ENCODE assay signal across 12 cellular contexts in genomic region chr2:160279813-160280465, GRCh38.
DNase-seq lines count a peak whose midpoint lies in the region; ATAC-seq, FAIRE-seq and TF ChIP-seq lines count a peak whose summit lies in the region.
"Had no signal": no experiment of that assay in that cellular context is flagged by ENCODE, and none has a peak within 500 bp of the region (broad histone marks: within the 10 kb centered on the region; RNA-seq: fewer than 3 reads in every experiment).

No MANE protein-coding gene starts in this region.

- no peaks in the 10 kb centered on the region for H3K9me1 ChIP-seq in keratinocyte (ENCODE audit: control insufficient read depth, extremely low read depth, insufficient read depth, low read length)

- no peak overlapping the region for H2AFZ ChIP-seq in keratinocyte (ENCODE audit: control insufficient read depth, low read length)

- ATAC-seq in A549 (peak in 1 of 2 experiments; percentile 12; a peak in 1 of 6 replicates), HG02798 (IDR thresholded peaks at IDR 0.05; ENCODE audit: poor library complexity, unreplicated experiment) (no peak)
- ATAC-seq: GM12878; K562; stimulated activated naive B cell treated with anti-CD40 and anti-IgM and Interleukin-4, amounts not matched to agents 10 μg/mL and 1 μg/mL and 100 μg/mL, for 72 hours had no signal

- 76% methylated on average over 5 of the region's 5 CpGs for WGBS in A549 (ENCODE audit: missing lambda C conversion rate)

- H3K36me3 Mint-ChIP-seq in activated naive CD8-positive, alpha-beta T cell treated with anti-CD3 and anti-CD28 coated beads for 36 hours, result peaks cover 17% of the 10 kb centered on the region

- peaks cover 17% of the 10 kb centered on the region for H3K4me1 Mint-ChIP-seq in activated naive CD8-positive, alpha-beta T cell treated with anti-CD3 and anti-CD28 coated beads for 36 hours
- H3K4me1 Mint-ChIP-seq: stimulated activated naive B cell treated with anti-CD40 and anti-IgM and Interleukin-4, amounts not matched to agents 10 μg/mL and 1 μg/mL and 100 μg/mL, for 72 hours had no signal

- H4K20me1 ChIP-seq in keratinocyte (ENCODE audit: control insufficient read depth, extremely low read depth, insufficient read depth, low read length), result no peaks in the 10 kb centered on the region

- H3K9me3 Mint-ChIP-seq in activated naive CD8-positive, alpha-beta T cell treated with anti-CD3 and anti-CD28 coated beads for 36 hours, result no peaks in the 10 kb centered on the region
- H3K9me3 Mint-ChIP-seq: stimulated activated naive B cell treated with anti-CD40 and anti-IgM and Interleukin-4, amounts not matched to agents 10 μg/mL and 1 μg/mL and 100 μg/mL, for 72 hours had no signal

- no peak overlapping the region for H3K4me3 Mint-ChIP-seq in activated naive CD8-positive, alpha-beta T cell treated with anti-CD3 and anti-CD28 coated beads for 36 hours
- H3K4me3 Mint-ChIP-seq: stimulated activated naive B cell treated with anti-CD40 and anti-IgM and Interleukin-4, amounts not matched to agents 10 μg/mL and 1 μg/mL and 100 μg/mL, for 72 hours had no signal

- no peak for TF ChIP-seq CTCF in A549 (IDR thresholded peaks at IDR 0.05)
- no peak for TF ChIP-seq CTCF in keratinocyte (optimal IDR thresholded peaks at IDR 0.05 in 1 of 3, IDR thresholded peaks at IDR 0.05 in 1 of 3, conservative IDR thresholded peaks at IDR 0.05 in 1 of 3; ENCODE audit: extremely low read depth in 1 of 3, insufficient read depth in 2 of 3, low read length in 3 of 3)
- TF ChIP-seq CTCF in GM20000 (IDR thresholded peaks at IDR 0.05; ENCODE audit: extremely low read depth, missing control alignments), result no peak

- peak overlapping the region; percentile 41 for H3K27ac Mint-ChIP-seq in activated naive CD8-positive, alpha-beta T cell treated with anti-CD3 and anti-CD28 coated beads for 36 hours
- H3K27ac Mint-ChIP-seq: stimulated activated naive B cell treated with anti-CD40 and anti-IgM and Interleukin-4, amounts not matched to agents 10 μg/mL and 1 μg/mL and 100 μg/mL, for 72 hours had no signal

- no peak for TF ChIP-seq EP300 in A549 (IDR thresholded peaks at IDR 0.05)

- FAIRE-seq in A549 (lab: Jason Lieb, UNC), result no peak
- peak; percentile 87 for FAIRE-seq in H54 (lab: Jason Lieb, UNC)
- FAIRE-seq in keratinocyte (lab: Jason Lieb, UNC), result peak; percentile 93
- FAIRE-seq: GM12878, K562 had no signal

- no peak overlapping the region for H3K9ac ChIP-seq in keratinocyte (ENCODE audit: control insufficient read depth, extremely low read depth, insufficient read depth, low read length)

- H3K27ac ChIP-seq in A549 (peak overlapping the region; percentile 17 to 34; a peak in 2 of 6 replicates), keratinocyte (ENCODE audit: control insufficient read depth, insufficient read depth, low read length) (peak overlapping the region; percentile 65)
- H3K27ac ChIP-seq: SJSA1 had no signal

- POLR2A ChIA-PET in A549 (lab: Yijun Ruan, JAX), result no interaction called here

- TF ChIP-seq POLR2A in A549 (IDR thresholded peaks at IDR 0.05; ENCODE audit: low read length), result no peak
- TF ChIP-seq POLR2A in H54 (IDR thresholded peaks at IDR 0.05; ENCODE audit: low read depth, low read length), result no peak

- no peaks in the 10 kb centered on the region for H3K79me2 ChIP-seq in keratinocyte (ENCODE audit: control insufficient read depth, insufficient read depth, low read length)

- CTCF ChIA-PET in A549 (lab: Yijun Ruan, JAX), result interaction anchor here (1.1 to 1.6 kb wide), 2 partner anchors 713 to 715 kb away, joined by 3 to 7 read pairs; no protein-coding TSS in a partner anchor

- H3K9me3 ChIP-seq in A549 (no peaks in the 10 kb centered on the region), keratinocyte (ENCODE audit: control insufficient read depth, low read depth, low read length) (no peaks in the 10 kb centered on the region)
- H3K9me3 ChIP-seq: SJSA1 had no signal

- H3K4me2 ChIP-seq in A549 (peak overlapping the region; percentile 8), keratinocyte (ENCODE audit: control insufficient read depth, extremely low read depth, insufficient read depth, low read depth, low read length) (peak overlapping the region; percentile 52)

- dilution Hi-C loops in keratinocyte (cut with MboI; ENCODE audit: extremely low pct_ligation_motif_present, low sequenced_read_pairs), result no loop called here

- no peak overlapping the region for H3K4me3 ChIP-seq in A549
- H3K4me3 ChIP-seq in keratinocyte (ENCODE audit: control insufficient read depth in 2 of 3, extremely low read depth in 1 of 3, insufficient read depth in 2 of 3, low read depth in 1 of 3, low read length in 3 of 3), result no peak overlapping the region
- H3K4me3 ChIP-seq: GM12878, K562, SJSA1 had no signal

- no peaks in the 10 kb centered on the region for H3K27me3 ChIP-seq in keratinocyte (ENCODE audit: control insufficient read depth, extremely low read depth, insufficient read depth, low read length)
- H3K27me3 ChIP-seq: SJSA1 had no signal

- H3K27me3 Mint-ChIP-seq in activated naive CD8-positive, alpha-beta T cell treated with anti-CD3 and anti-CD28 coated beads for 36 hours, result no peaks in the 10 kb centered on the region
- H3K27me3 Mint-ChIP-seq: stimulated activated naive B cell treated with anti-CD40 and anti-IgM and Interleukin-4, amounts not matched to agents 10 μg/mL and 1 μg/mL and 100 μg/mL, for 72 hours had no signal

- no peak for DNase-seq in A549 (ENCODE audit: low read depth in 1 of 2, low spot score in 1 of 2)
- no peak for DNase-seq in H54 (ENCODE audit: insufficient read length, low spot score)
- no peak for DNase-seq in activated naive CD8-positive, alpha-beta T cell treated with anti-CD3 and anti-CD28 coated beads for 36 hours
- no peak for DNase-seq in keratinocyte (ENCODE audit: low read depth, low spot score)
- DNase-seq in pons (ENCODE audit: low spot score), result no peak
- no peak for DNase-seq in stimulated activated CD4-positive, alpha-beta T cell treated with anti-CD3 and anti-CD28 coated beads, Interleukin-1b, Interleukin-23, amount 100 ng/mL, for 48 hours
- no peak for DNase-seq in GM20000 (ENCODE audit: low spot score)
- DNase-seq: stimulated activated naive B cell treated with anti-CD40 and anti-IgM and Interleukin-4, amounts not matched to agents 10 μg/mL and 1 μg/mL and 100 μg/mL, for 72 hours had no signal

- H3K36me3 ChIP-seq in keratinocyte (ENCODE audit: control insufficient read depth in 2 of 2, extremely low read depth in 1 of 2, insufficient read depth in 2 of 2, low read length in 2 of 2), result peaks cover 25 to 44% of the 10 kb centered on the region in 2 experiments

- TF ChIP-seq RAD21 in A549 (conservative IDR thresholded peaks at IDR 0.05 in 1 of 2, IDR thresholded peaks at IDR 0.05 in 1 of 2), result no peak

- H3K4me1 ChIP-seq in A549, result peaks cover 50% of the 10 kb centered on the region
- peaks cover 34% of the 10 kb centered on the region for H3K4me1 ChIP-seq in keratinocyte (ENCODE audit: control insufficient read depth, extremely low read depth, insufficient read depth, low read length)

TF ChIP-seq in A549, 52 proteins besides CTCF, POLR2A, EP300 and RAD21:
- TF ChIP-seq MAFK (IDR thresholded peaks at IDR 0.05; ENCODE audit: partially characterized antibody) (peak; percentile 39), RARB (CRISPR knock-in tag; IDR thresholded peaks at IDR 0.05) (no peak), GATA3 (IDR thresholded peaks at IDR 0.05; ENCODE audit: borderline replicate concordance) (peak; percentile 22; the same call in 1 of the 2 replicates)
